Comparison of ENCODE assay signal across 8 cellular contexts in genomic region chr2:152134488-152135280, GRCh38. TPM values are rescaled to one million over a fixed set of nuclear protein-coding genes. Genes with fewer than 3 reads are reported as not detected.
DNase-seq lines count a peak whose midpoint lies in the region; ATAC-seq, FAIRE-seq and TF ChIP-seq lines count a peak whose summit lies in the region.

No MANE protein-coding gene starts in this region.

- H3K9me3 ChIP-seq in HepG2 (ENCODE audit: low read length) = no peaks in the 10 kb centered on the region
- no peaks in the 10 kb centered on the region for H3K9me3 ChIP-seq in right lobe of liver
- H3K9me3 ChIP-seq in psoas muscle = no peaks in the 10 kb centered on the region
- no peaks in the 10 kb centered on the region for H3K9me3 ChIP-seq in CD4-positive, alpha-beta T cell (ENCODE audit: control insufficient read depth, low read length)
- H3K9me3 ChIP-seq in esophagus muscularis mucosa = no peaks in the 10 kb centered on the region

- CTCF ChIA-PET in HepG2 (lab: Yijun Ruan, JAX; ENCODE audit: low intra/inter-chr PET ratio, low total read pairs) = no interaction called here
- CTCF ChIA-PET in CD4-positive, alpha-beta T cell (lab: Charles Lee) = interaction anchor here (0.9 to 1.4 kb wide), 2 partner anchors 41 to 639 kb away, joined by 3 read pairs; partner anchors contain the start of gene STAM2

- peak; percentile 90 for ATAC-seq in HepG2
- no peak for ATAC-seq in right lobe of liver
- peak; percentile 73 for ATAC-seq in HG03039 (IDR thresholded peaks at IDR 0.05; ENCODE audit: unreplicated experiment)
- peak; percentile 91 for ATAC-seq in activated T-helper 17 cell treated with anti-CD3 and anti-CD28 coated beads, Interleukin-2, amount 50 U/mL, for 72 hours (replicated peaks)
- peak; percentile 30 to 60 (median 50) for ATAC-seq in psoas muscle
- ATAC-seq in CD4-positive, alpha-beta T cell (ENCODE audit: poor library complexity) = no peak

- H3K36me3 Mint-ChIP-seq in activated T-helper 17 cell treated with anti-CD3 and anti-CD28 coated beads, Interleukin-2, amount 50 U/mL, for 72 hours (ENCODE audit: low read depth) = peaks cover 39% of the 10 kb centered on the region
- H3K36me3 Mint-ChIP-seq in CD4-positive, alpha-beta T cell (ENCODE audit: low read depth) = peaks cover 58% of the 10 kb centered on the region

- H3K9me3 Mint-ChIP-seq in activated T-helper 17 cell treated with anti-CD3 and anti-CD28 coated beads, Interleukin-2, amount 50 U/mL, for 72 hours = no peaks in the 10 kb centered on the region
- no peaks in the 10 kb centered on the region for H3K9me3 Mint-ChIP-seq in CD4-positive, alpha-beta T cell

- TF ChIP-seq POLR2A in HepG2 (IDR thresholded peaks at IDR 0.05; ENCODE audit: insufficient read depth in 1 of 2, low read depth in 2 of 2, low read length in 2 of 2) (no peak), right lobe of liver (IDR thresholded peaks at IDR 0.05) (no peak), esophagus muscularis mucosa (IDR thresholded peaks at IDR 0.05; ENCODE audit: low read depth) (no peak)

- peaks cover 5% of the 10 kb centered on the region for H3K4me1 Mint-ChIP-seq in activated T-helper 17 cell treated with anti-CD3 and anti-CD28 coated beads, Interleukin-2, amount 50 U/mL, for 72 hours
- H3K4me1 Mint-ChIP-seq in CD4-positive, alpha-beta T cell (ENCODE audit: low read depth) = peaks cover 7% of the 10 kb centered on the region

- H3K4me3 Mint-ChIP-seq in activated T-helper 17 cell treated with anti-CD3 and anti-CD28 coated beads, Interleukin-2, amount 50 U/mL, for 72 hours = peak overlapping the region; percentile 0
- no peak overlapping the region for H3K4me3 Mint-ChIP-seq in CD4-positive, alpha-beta T cell

- no peak for TF ChIP-seq RAD21 in HepG2 (CRISPR knock-in tag; IDR thresholded peaks at IDR 0.05)

- TF ChIP-seq EP300 in HepG2 (IDR thresholded peaks at IDR 0.05; ENCODE audit: low read depth in 2 of 2, low read length in 2 of 2) (no peak), HepG2 (CRISPR knock-in tag; IDR thresholded peaks at IDR 0.05; ENCODE audit: borderline replicate concordance) (no peak), esophagus muscularis mucosa (IDR thresholded peaks at IDR 0.05) (no peak)

- peak; percentile 42 for DNase-seq in HepG2 (ENCODE audit: low spot score)
- no peak for DNase-seq in right lobe of liver
- no peak for DNase-seq in psoas muscle
- no peak for DNase-seq in CD4-positive, alpha-beta T cell
- no peak for DNase-seq in esophagus muscularis mucosa (ENCODE audit: extremely low spot score)
- no peak for DNase-seq in GOT3 (lab: John Stamatoyannopoulos, UW)

- H2AFZ ChIP-seq in HepG2 (ENCODE audit: low read length) = no peak overlapping the region

- no peak overlapping the region for H3K4me3 ChIP-seq in HepG2 (replicated peaks in 1 of 3; ENCODE audit: insufficient read depth in 1 of 3, low read depth in 2 of 3, low read length in 3 of 3)
- no peak overlapping the region for H3K4me3 ChIP-seq in right lobe of liver
- H3K4me3 ChIP-seq in psoas muscle = no peak overlapping the region
- H3K4me3 ChIP-seq in esophagus muscularis mucosa = no peak overlapping the region

- H3K27me3 Mint-ChIP-seq in activated T-helper 17 cell treated with anti-CD3 and anti-CD28 coated beads, Interleukin-2, amount 50 U/mL, for 72 hours = no peaks in the 10 kb centered on the region
- H3K27me3 Mint-ChIP-seq in CD4-positive, alpha-beta T cell = no peaks in the 10 kb centered on the region

- no peaks in the 10 kb centered on the region for H3K79me2 ChIP-seq in HepG2 (ENCODE audit: insufficient read depth, low read length)

- H3K9ac ChIP-seq in HepG2 (ENCODE audit: insufficient read depth, low read depth, low read length) = no peak overlapping the region

- POLR2A ChIA-PET in HepG2 (lab: Yijun Ruan, JAX) = no interaction called here
- POLR2A ChIA-PET in CD4-positive, alpha-beta T cell (lab: Charles Lee) = no interaction called here

- in situ Hi-C loops in HepG2 (cut with HindIII; ENCODE audit: extremely low pct_ligation_motif_present, low pct_unique_long_range_greater_than_20kb) = no loop called here

- H3K27me3 ChIP-seq in HepG2 (ENCODE audit: control insufficient read depth in 1 of 2, insufficient read depth in 2 of 2, low read length in 2 of 2) (no peaks in the 10 kb centered on the region), right lobe of liver (no peaks in the 10 kb centered on the region), psoas muscle (ENCODE audit: insufficient read depth in 3 of 3, low read length in 2 of 3) (no peaks in the 10 kb centered on the region), esophagus muscularis mucosa (no peaks in the 10 kb centered on the region)
- H3K27me3 ChIP-seq in CD4-positive, alpha-beta T cell (ENCODE audit: control insufficient read depth, insufficient read depth, low read length) = no peaks in the 10 kb centered on the region

- intact Hi-C loops in HepG2 (cut with micrococcal nuclease; ENCODE audit: unreplicated experiment) = no loop called here
- intact Hi-C loops in right lobe of liver (cut with DNase I) = no loop called here
- intact Hi-C loops in psoas muscle (cut with DNase I) = no loop called here
- intact Hi-C loops in CD4-positive, alpha-beta T cell (cut with DNase I, micrococcal nuclease) = no loop called here
- intact Hi-C loops in esophagus muscularis mucosa (cut with DNase I) = no loop called here

- peak overlapping the region; percentile 19 for H3K4me2 ChIP-seq in HepG2 (ENCODE audit: low read depth, low read length)

- peak; percentile 60 for FAIRE-seq in HepG2 (lab: Jason Lieb, UNC)

- WGBS in HepG2 (ENCODE audit: low lambda C conversion rate) = 85% methylated on average over 5 of the region's 5 CpGs
- WGBS in right lobe of liver (ENCODE audit: insufficient coverage, low coverage, low lambda C conversion rate, missing lambda C conversion rate) = 78% methylated on average over 3 of the region's 5 CpGs
- 81 to 83% (median 81%) methylated on average over 5 of the region's 5 CpGs for WGBS in psoas muscle, 3 donors
- 92% methylated on average over 5 of the region's 5 CpGs for WGBS in esophagus muscularis mucosa

- H4K20me1 ChIP-seq in HepG2 (ENCODE audit: insufficient read depth, low read length) = no peaks in the 10 kb centered on the region

- no peak for TF ChIP-seq CTCF in HepG2 (CRISPR knock-in tag; IDR thresholded peaks at IDR 0.05)
- TF ChIP-seq CTCF in right lobe of liver (IDR thresholded peaks at IDR 0.05) = no peak
- no peak for TF ChIP-seq CTCF in psoas muscle (IDR thresholded peaks at IDR 0.05)
- no peak for TF ChIP-seq CTCF in CD4-positive, alpha-beta T cell (IDR thresholded peaks at IDR 0.05)
- no peak for TF ChIP-seq CTCF in esophagus muscularis mucosa (IDR thresholded peaks at IDR 0.05)

- peak overlapping the region; percentile 0 for H3K27ac ChIP-seq in HepG2 (ENCODE audit: extremely low read length, insufficient read depth, low read length)
- no peak overlapping the region for H3K27ac ChIP-seq in right lobe of liver
- no peak overlapping the region for H3K27ac ChIP-seq in psoas muscle
- H3K27ac ChIP-seq in CD4-positive, alpha-beta T cell (ENCODE audit: low read depth, low read length) = no peak overlapping the region
- H3K27ac ChIP-seq in esophagus muscularis mucosa (replicated peaks in 1 of 4) = no peak overlapping the region

- H3K27ac Mint-ChIP-seq in activated T-helper 17 cell treated with anti-CD3 and anti-CD28 coated beads, Interleukin-2, amount 50 U/mL, for 72 hours = no peak overlapping the region
- no peak overlapping the region for H3K27ac Mint-ChIP-seq in CD4-positive, alpha-beta T cell

- BruUV-seq in HepG2 (replicated peaks; lab: Mats Ljungman, UMichigan) = no TSS peak

- peaks cover 15% of the 10 kb centered on the region for H3K4me1 ChIP-seq in HepG2 (ENCODE audit: insufficient read depth, low read length)
- H3K4me1 ChIP-seq in right lobe of liver = no peaks in the 10 kb centered on the region
- no peaks in the 10 kb centered on the region for H3K4me1 ChIP-seq in psoas muscle
- H3K4me1 ChIP-seq in esophagus muscularis mucosa = peaks cover 0 to 12% (median 5%) of the 10 kb centered on the region in 4 donors

- H3K36me3 ChIP-seq in HepG2 (replicated peaks in 1 of 2; ENCODE audit: control insufficient read depth in 1 of 2, insufficient read depth in 2 of 2, low read length in 2 of 2) (no peaks in the 10 kb centered on the region), right lobe of liver (no peaks in the 10 kb centered on the region), psoas muscle (ENCODE audit: insufficient read depth in 1 of 2, low read depth in 1 of 2) (peaks cover 3 to 43% of the 10 kb centered on the region in 2 donors), esophagus muscularis mucosa (peaks cover 0 to 15% (median 8%) of the 10 kb centered on the region in 4 donors)

RNA-seq across cellular contexts. Expression of gene CACNB4, which starts 35.8 kb away (rescaled TPM):
- total RNA-seq in HepG2 (2016; rRNA removed; fragmentation: Illumina TruSeq; extraction: Trizol) (9.5 and 14.3 TPM in 2 replicates), right lobe of liver (under 1 TPM; 0.06 to 0.49 (median 0.25) TPM), psoas muscle (1 to 10 TPM in 1 of 4 donors, under 1 TPM in 3; 0.21 to 1.1 (median 0.27) TPM), esophagus muscularis mucosa (1 to 10 TPM; 1.7 to 3.5 (median 2.3) TPM)
- 8.4 and 9.3 TPM in 2 replicates for total RNA-seq in HepG2 (2016; cell fraction: cytosol; rRNA removed; fragmentation: Illumina TruSeq; extraction: Trizol; ENCODE audit: low read depth)
- 12.5 and 16.2 TPM in 2 replicates for total RNA-seq in HepG2 (2016; cell fraction: insoluble cytoplasmic fraction; rRNA removed; fragmentation: Illumina TruSeq; extraction: Trizol)
- total RNA-seq in HepG2 (2016; cell fraction: membrane; rRNA removed; fragmentation: Illumina TruSeq; extraction: Trizol) = 5.5 and 7.4 TPM in 2 replicates
- total RNA-seq in HepG2 (2016; cell fraction: nucleus; rRNA removed; fragmentation: Illumina TruSeq; extraction: Trizol) = 49.9 and 50.0 TPM in 2 replicates
- polyA plus RNA-seq in HepG2 (2011; rRNA removed) (3.9 and 5.1 TPM in 2 replicates), psoas muscle (under 1 TPM; 0.10 to 0.17 (median 0.13) TPM)
- polyA plus RNA-seq in HepG2 (2011; cell fraction: cytosol; rRNA removed) = 1.0 and 1.2 TPM in 2 replicates
- polyA plus RNA-seq in HepG2 (2011; cell fraction: nucleus; rRNA removed) = 8.4 and 10.5 TPM in 2 replicates
- 2.6 and 3.3 TPM in 2 replicates for polyA plus RNA-seq in HepG2 (2012)
- 0.25 and 0.48 TPM in 2 replicates for polyA plus RNA-seq in HepG2 (2016; cell fraction: cytosol; fragmentation: Illumina TruSeq; extraction: Trizol; ENCODE audit: low read depth)
- 5.0 and 5.5 TPM in 2 replicates for polyA plus RNA-seq in HepG2 (2016; cell fraction: insoluble cytoplasmic fraction; fragmentation: Illumina TruSeq; extraction: Trizol; ENCODE audit: low read depth)
- polyA plus RNA-seq in HepG2 (2016; cell fraction: membrane; fragmentation: Illumina TruSeq; extraction: Trizol; ENCODE audit: low read depth) = 1.7 and 2.1 TPM in 2 replicates
- polyA plus RNA-seq in HepG2 (2016; cell fraction: nucleus; fragmentation: Illumina TruSeq; extraction: Trizol; ENCODE audit: insufficient read depth, low read depth) = 26.0 and 29.1 TPM in 2 replicates
- 0.35 and 13.9 TPM in 2 replicates for polyA minus RNA-seq in HepG2 (2011; rRNA and poly(A)+ RNA removed; ENCODE audit: low replicate concordance)
- polyA minus RNA-seq in HepG2 (2011; cell fraction: cytosol; rRNA and poly(A)+ RNA removed) = 4.7 and 6.0 TPM in 2 replicates
- polyA minus RNA-seq in HepG2 (2011; cell fraction: nucleus; rRNA and poly(A)+ RNA removed) = 47.0 and 50.5 TPM in 2 replicates
- total RNA-seq in activated T-helper 17 cell treated with anti-CD3 and anti-CD28 coated beads, Interleukin-2, amount 50 U/mL, for 72 hours = under 1 TPM; 0.16 to 0.32 TPM
- total RNA-seq in CD4-positive, alpha-beta T cell = under 1 TPM; 0.14 to 0.20 TPM

RNA-seq across cellular contexts. Expression of gene STAM2, which starts 40.9 kb away (rescaled TPM):
- total RNA-seq in HepG2 (2016; rRNA removed; fragmentation: Illumina TruSeq; extraction: Trizol) = 24.1 and 29.2 TPM in 2 replicates
- total RNA-seq in HepG2 (2016; cell fraction: cytosol; rRNA removed; fragmentation: Illumina TruSeq; extraction: Trizol; ENCODE audit: low read depth) = 9.6 and 10.8 TPM in 2 replicates
- total RNA-seq in HepG2 (2016; cell fraction: insoluble cytoplasmic fraction; rRNA removed; fragmentation: Illumina TruSeq; extraction: Trizol) = 23.1 and 32.1 TPM in 2 replicates
- total RNA-seq in HepG2 (2016; cell fraction: membrane; rRNA removed; fragmentation: Illumina TruSeq; extraction: Trizol) = 10.5 and 11.3 TPM in 2 replicates
- total RNA-seq in HepG2 (2016; cell fraction: nucleus; rRNA removed; fragmentation: Illumina TruSeq; extraction: Trizol) = 20.7 and 24.7 TPM in 2 replicates
- polyA plus RNA-seq in HepG2 (2011; rRNA removed) = 12.6 and 14.7 TPM in 2 replicates
- polyA plus RNA-seq in HepG2 (2011; cell fraction: cytosol; rRNA removed) = 4.3 and 6.5 TPM in 2 replicates
- 12.5 and 14.1 TPM in 2 replicates for polyA plus RNA-seq in HepG2 (2011; cell fraction: nucleus; rRNA removed)
- polyA plus RNA-seq in HepG2 (2012) = 8.5 and 10.2 TPM in 2 replicates
- 1.3 and 1.4 TPM in 2 replicates for polyA plus RNA-seq in HepG2 (2016; cell fraction: cytosol; fragmentation: Illumina TruSeq; extraction: Trizol; ENCODE audit: low read depth)
- polyA plus RNA-seq in HepG2 (2016; cell fraction: insoluble cytoplasmic fraction; fragmentation: Illumina TruSeq; extraction: Trizol; ENCODE audit: low read depth) = 16.8 and 16.9 TPM in 2 replicates
- polyA plus RNA-seq in HepG2 (2016; cell fraction: membrane; fragmentation: Illumina TruSeq; extraction: Trizol; ENCODE audit: low read depth) = 1.7 and 1.9 TPM in 2 replicates
- 18.3 and 23.4 TPM in 2 replicates for polyA plus RNA-seq in HepG2 (2016; cell fraction: nucleus; fragmentation: Illumina TruSeq; extraction: Trizol; ENCODE audit: insufficient read depth, low read depth)
- polyA minus RNA-seq in HepG2 (2011; rRNA and poly(A)+ RNA removed; ENCODE audit: low replicate concordance) = 11.8 and 17.5 TPM in 2 replicates
- 16.4 and 23.1 TPM in 2 replicates for polyA minus RNA-seq in HepG2 (2011; cell fraction: cytosol; rRNA and poly(A)+ RNA removed)
- 34.6 and 39.1 TPM in 2 replicates for polyA minus RNA-seq in HepG2 (2011; cell fraction: nucleus; rRNA and poly(A)+ RNA removed)
- total RNA-seq in right lobe of liver = 10 to 100 TPM; 12.1 to 18.6 (median 14.2) TPM
- total RNA-seq in activated T-helper 17 cell treated with anti-CD3 and anti-CD28 coated beads, Interleukin-2, amount 50 U/mL, for 72 hours = 10 to 100 TPM; 14.8 to 17.3 TPM
- 10 to 100 TPM; 15.5 to 21.1 (median 18.0) TPM for total RNA-seq in psoas muscle
- 10 to 100 TPM in 2 of 3 donors, 1 to 10 TPM in 1; 6.8 to 15.5 (median 11.4) TPM for polyA plus RNA-seq in psoas muscle
- 1 to 10 TPM; 4.1 to 4.9 TPM for total RNA-seq in CD4-positive, alpha-beta T cell
- 10 to 100 TPM; 19.4 to 29.9 (median 23.9) TPM for total RNA-seq in esophagus muscularis mucosa

Comparison
In these comparisons a context has a peak if more than half of its experiments do, and no peak if none do; other contexts are left out.
1. ATAC-seq: peak in HepG2 (single experiment), HG03039 (single experiment), activated T-helper 17 cell treated with anti-CD3 and anti-CD28 coated beads, Interleukin-2, amount 50 U/mL, for 72 hours (single experiment) and psoas muscle (4 of 4); none in right lobe of liver (0 of 4) and CD4-positive, alpha-beta T cell (single experiment).